8 cellular contexts compared by ENCODE assay signal in genomic region chr3:33717616-33717865, GRCh38. TPM values are rescaled to one million over a fixed set of nuclear protein-coding genes. Genes with fewer than 3 reads are reported as not detected.
DNase-seq lines count a peak whose midpoint lies in the region; ATAC-seq, FAIRE-seq and TF ChIP-seq lines count a peak whose summit lies in the region.

No MANE protein-coding gene starts in this region.

- no peak overlapping the region for H2BK12ac ChIP-seq in mesenchymal stem cell (ENCODE audit: low read length in 2 of 2)

- H3K4me3 Mint-ChIP-seq in stimulated activated memory B cell treated with anti-CD40 and anti-IgM and Interleukin-4, amounts not matched to agents 10 μg/mL and 1 μg/mL and 100 μg/mL, for 72 hours, result peak overlapping the region; percentile 86

- H2AFZ ChIP-seq in mesenchymal stem cell (ENCODE audit: low read depth, low read length), result peak overlapping the region; percentile 100

- H4K91ac ChIP-seq in mesenchymal stem cell (ENCODE audit: low read length), result peak overlapping the region; percentile 75

- H3K9me3 Mint-ChIP-seq in stimulated activated memory B cell treated with anti-CD40 and anti-IgM and Interleukin-4, amounts not matched to agents 10 μg/mL and 1 μg/mL and 100 μg/mL, for 72 hours, result no peaks in the 10 kb centered on the region

- ATAC-seq in A549 (peak; percentile 86 to 87), GM18517 (IDR thresholded peaks at IDR 0.05; ENCODE audit: unreplicated experiment) (peak; percentile 56), HG03039 (IDR thresholded peaks at IDR 0.05; ENCODE audit: unreplicated experiment) (peak; percentile 54)
- ATAC-seq in stimulated activated memory B cell treated with anti-CD40 and anti-IgM and Interleukin-4, amounts not matched to agents 10 μg/mL and 1 μg/mL and 100 μg/mL, for 72 hours, result peak; percentile 82

- H3K27ac ChIP-seq in A549, result peak overlapping the region; percentile 96 to 98
- peak overlapping the region in 56 of 59 donors; percentile 36 to 96 (median 86) for H3K27ac ChIP-seq in dorsolateral prefrontal cortex
- peak overlapping the region; percentile 47 for H3K27ac ChIP-seq in mesenchymal stem cell (ENCODE audit: low read length, poor library complexity, severe bottlenecking)

- H2BK5ac ChIP-seq in mesenchymal stem cell (ENCODE audit: low read depth, low read length, poor library complexity, severe bottlenecking), result peak overlapping the region; percentile 57

- no peak for TF ChIP-seq POLR2A in A549 (IDR thresholded peaks at IDR 0.05; ENCODE audit: low read length)

- no peak for TF ChIP-seq EP300 in A549 (IDR thresholded peaks at IDR 0.05)

- WGBS in A549 (ENCODE audit: missing lambda C conversion rate), result no CpG with 5 or more reads among the region's 26 CpGs
- under 1% methylated on average over 23 of the region's 26 CpGs for WGBS in mesenchymal stem cell

- H2AK5ac ChIP-seq in mesenchymal stem cell (ENCODE audit: low read length, severe bottlenecking), result no peak overlapping the region

- DNase-seq in A549 (ENCODE audit: low read depth in 1 of 2, low spot score in 1 of 2) (peak in 1 of 2 experiments; percentile 61), SK-MEL-5 (ENCODE audit: low read depth, low spot score) (peak; percentile 62), dorsolateral prefrontal cortex (peak in 2 of 10 donors; percentile 13 to 32), mesenchymal stem cell (no peak), NOMO-1 treated with dmso at 0.1 percent for 144 hours (lab: John Stamatoyannopoulos, UW; ENCODE audit: unreplicated experiment) (no peak)

- peak overlapping the region; percentile 39 for H4K8ac ChIP-seq in mesenchymal stem cell (ENCODE audit: low read length)

- TF ChIP-seq CTCF in A549 (IDR thresholded peaks at IDR 0.05), result no peak
- no peak for TF ChIP-seq CTCF in dorsolateral prefrontal cortex (IDR thresholded peaks at IDR 0.05 in 54 of 56, conservative IDR thresholded peaks at IDR 0.05 in 2 of 56; ENCODE audit: low read depth in 1 of 56, partially characterized antibody in 56 of 56)

- POLR2A ChIA-PET in A549 (lab: Yijun Ruan, JAX), result interaction anchor here (0.5 to 1.0 kb wide), 2 partner anchors 70 to 277 kb away, joined by 3 read pairs; partner anchors contain the start of gene UBP1

- H3K4me1 Mint-ChIP-seq in stimulated activated memory B cell treated with anti-CD40 and anti-IgM and Interleukin-4, amounts not matched to agents 10 μg/mL and 1 μg/mL and 100 μg/mL, for 72 hours, result no peaks in the 10 kb centered on the region

- CTCF ChIA-PET in A549 (lab: Yijun Ruan, JAX), result interaction anchor here (0.6 to 1.9 kb wide), 4 partner anchors 13 to 470 kb away, joined by 3 to 5 read pairs (median 4); no protein-coding TSS in a partner anchor

- peak overlapping the region; percentile 94 for H2BK15ac ChIP-seq in mesenchymal stem cell (ENCODE audit: low read depth, poor library complexity, severe bottlenecking)

- peak overlapping the region; percentile 90 for H3K27ac Mint-ChIP-seq in stimulated activated memory B cell treated with anti-CD40 and anti-IgM and Interleukin-4, amounts not matched to agents 10 μg/mL and 1 μg/mL and 100 μg/mL, for 72 hours

- peak overlapping the region; percentile 10 to 90 for H3K23ac ChIP-seq in mesenchymal stem cell (ENCODE audit: low read length in 2 of 2)

- no peak overlapping the region for H2BK120ac ChIP-seq in mesenchymal stem cell (ENCODE audit: low read depth, low read length)

- peaks cover 10% of the 10 kb centered on the region for H3K79me1 ChIP-seq in mesenchymal stem cell (replicated peaks; ENCODE audit: low read length, poor library complexity, severe bottlenecking)

- peak overlapping the region; percentile 91 to 97 for H3K4ac ChIP-seq in mesenchymal stem cell (ENCODE audit: low read depth in 1 of 2, low read length in 2 of 2)

- H3K4me1 ChIP-seq in A549 (peaks cover 12% of the 10 kb centered on the region; the same call in 2 of the 3 replicates), mesenchymal stem cell (ENCODE audit: control insufficient read depth, insufficient read depth, low read depth, low read length) (no peaks in the 10 kb centered on the region)

- H3K4me3 ChIP-seq in A549, result peak overlapping the region; percentile 91
- H3K4me3 ChIP-seq in dorsolateral prefrontal cortex, result peak overlapping the region; percentile 58 to 98 (median 89)
- H3K4me3 ChIP-seq in mesenchymal stem cell (ENCODE audit: insufficient read depth in 1 of 2, low read depth in 1 of 2, low read length in 2 of 2), result peak overlapping the region; percentile 89 to 94

- H3K36me3 ChIP-seq in mesenchymal stem cell (ENCODE audit: control insufficient read depth in 1 of 2, insufficient read depth in 2 of 2, low read depth in 1 of 2, low read length in 2 of 2), result no peaks in the 10 kb centered on the region

- intact Hi-C loops in dorsolateral prefrontal cortex (cut with DNase I), result loop anchor here (2.0 to 5.0 kb wide), 4 partner anchors 70 to 275 kb away; partner anchors contain the start of genes PDCD6IP (in 1 of the 2) and UBP1 (in 1 of the 2)

- in situ Hi-C loops in SK-MEL-5 (cut with HindIII; ENCODE audit: low pct_unique_long_range_greater_than_20kb, low sequenced_read_pairs), result no loop called here

- no peaks in the 10 kb centered on the region for H3K27me3 Mint-ChIP-seq in stimulated activated memory B cell treated with anti-CD40 and anti-IgM and Interleukin-4, amounts not matched to agents 10 μg/mL and 1 μg/mL and 100 μg/mL, for 72 hours

- TF ChIP-seq RAD21 in A549 (conservative IDR thresholded peaks at IDR 0.05 in 1 of 2, IDR thresholded peaks at IDR 0.05 in 1 of 2), result no peak

- peak overlapping the region; percentile 61 to 87 for H3K18ac ChIP-seq in mesenchymal stem cell (ENCODE audit: low read depth in 1 of 2, low read length in 2 of 2)

- no peaks in the 10 kb centered on the region for H3K36me3 Mint-ChIP-seq in stimulated activated memory B cell treated with anti-CD40 and anti-IgM and Interleukin-4, amounts not matched to agents 10 μg/mL and 1 μg/mL and 100 μg/mL, for 72 hours

- H3K9ac ChIP-seq in mesenchymal stem cell (ENCODE audit: low read length), result peak overlapping the region; percentile 94

- H3K9me3 ChIP-seq in A549 (no peaks in the 10 kb centered on the region), mesenchymal stem cell (ENCODE audit: control insufficient read depth, low read length) (no peaks in the 10 kb centered on the region)

- H3K27me3 ChIP-seq in dorsolateral prefrontal cortex, result no peaks in the 10 kb centered on the region
- no peaks in the 10 kb centered on the region for H3K27me3 ChIP-seq in mesenchymal stem cell (ENCODE audit: control insufficient read depth in 1 of 2, insufficient read depth in 1 of 2, low read length in 2 of 2)

- no peak for FAIRE-seq in A549 (lab: Jason Lieb, UNC)

- peak overlapping the region; percentile 97 for H3K4me2 ChIP-seq in A549
- peak overlapping the region; percentile 76 for H3K4me2 ChIP-seq in mesenchymal stem cell (ENCODE audit: low read length, poor library complexity, severe bottlenecking)

- H3K14ac ChIP-seq in mesenchymal stem cell (ENCODE audit: low read length in 2 of 2), result no peak overlapping the region

TF ChIP-seq in A549, 52 proteins besides CTCF, POLR2A, EP300 and RAD21:
- TF ChIP-seq, protein P1, sequence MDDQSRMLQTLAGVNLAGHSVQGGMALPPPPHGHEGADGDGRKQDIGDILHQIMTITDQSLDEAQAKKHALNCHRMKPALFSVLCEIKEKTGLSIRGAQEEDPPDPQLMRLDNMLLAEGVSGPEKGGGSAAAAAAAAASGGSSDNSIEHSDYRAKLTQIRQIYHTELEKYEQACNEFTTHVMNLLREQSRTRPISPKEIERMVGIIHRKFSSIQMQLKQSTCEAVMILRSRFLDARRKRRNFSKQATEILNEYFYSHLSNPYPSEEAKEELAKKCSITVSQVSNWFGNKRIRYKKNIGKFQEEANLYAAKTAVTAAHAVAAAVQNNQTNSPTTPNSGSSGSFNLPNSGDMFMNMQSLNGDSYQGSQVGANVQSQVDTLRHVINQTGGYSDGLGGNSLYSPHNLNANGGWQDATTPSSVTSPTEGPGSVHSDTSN (IDR thresholded peaks at IDR 0.05), result no peak
- TF ChIP-seq ZC3H11A (IDR thresholded peaks at IDR 0.05) (no peak), MYC (IDR thresholded peaks at IDR 0.05; ENCODE audit: borderline replicate concordance, low read length) (peak; percentile 22; the same call in 1 of the 2 replicates)

RNA-seq across cellular contexts. Expression of gene CLASP2, which starts 0.5 kb away (rescaled TPM):
- polyA plus RNA-seq in A549 (2011; rRNA removed), result 57.0 and 66.5 TPM in 2 replicates
- polyA plus RNA-seq in A549 (2012; cell fraction: cytosol; rRNA removed), result 9.8 and 11.3 TPM in 2 replicates
- polyA plus RNA-seq in A549 (2012; cell fraction: nucleus; rRNA removed), result 11.6 and 18.6 TPM in 2 replicates
- 18.1 to 21.3 TPM (median 18.9 TPM) in 3 replicates for polyA plus RNA-seq in A549 (2017; fragmentation: RNase III; extraction: RNeasy Plus Mini Kit Qiagen cat#74134 plus additional on column Dnase treatment)
- 61.5 and 84.3 TPM in 2 replicates for polyA minus RNA-seq in A549 (2011; rRNA and poly(A)+ RNA removed)
- 91.8 and 95.2 TPM in 2 replicates for total RNA-seq in SK-MEL-5 (2014; rRNA removed; shearing (Covaris generic))
- 34.7 and 37.5 TPM in 2 replicates for polyA plus RNA-seq in SK-MEL-5 (2015; cell fraction: cytosol; rRNA removed)
- 67.0 and 83.5 TPM in 2 replicates for polyA plus RNA-seq in SK-MEL-5 (2015; cell fraction: nucleus; rRNA removed)
- 100 to 1,000 TPM; 160 to 469 (median 336) TPM for total RNA-seq in dorsolateral prefrontal cortex
- 16.6 TPM for polyA plus RNA-seq in mesenchymal stem cell (2013, experiment 1 of 2)
- polyA plus RNA-seq in mesenchymal stem cell (2013, experiment 2 of 2), result 17.4 TPM

Comparison
In these comparisons a context has a peak if more than half of its experiments do, and no peak if none do; other contexts are left out.
1. H3K27ac ChIP-seq: peak in every context shown above with its lines; median percentile 97 in A549; 86 in dorsolateral prefrontal cortex; 47 in mesenchymal stem cell.